ENCODE assay signal across 9 cellular contexts in the genomic region with DNA sequence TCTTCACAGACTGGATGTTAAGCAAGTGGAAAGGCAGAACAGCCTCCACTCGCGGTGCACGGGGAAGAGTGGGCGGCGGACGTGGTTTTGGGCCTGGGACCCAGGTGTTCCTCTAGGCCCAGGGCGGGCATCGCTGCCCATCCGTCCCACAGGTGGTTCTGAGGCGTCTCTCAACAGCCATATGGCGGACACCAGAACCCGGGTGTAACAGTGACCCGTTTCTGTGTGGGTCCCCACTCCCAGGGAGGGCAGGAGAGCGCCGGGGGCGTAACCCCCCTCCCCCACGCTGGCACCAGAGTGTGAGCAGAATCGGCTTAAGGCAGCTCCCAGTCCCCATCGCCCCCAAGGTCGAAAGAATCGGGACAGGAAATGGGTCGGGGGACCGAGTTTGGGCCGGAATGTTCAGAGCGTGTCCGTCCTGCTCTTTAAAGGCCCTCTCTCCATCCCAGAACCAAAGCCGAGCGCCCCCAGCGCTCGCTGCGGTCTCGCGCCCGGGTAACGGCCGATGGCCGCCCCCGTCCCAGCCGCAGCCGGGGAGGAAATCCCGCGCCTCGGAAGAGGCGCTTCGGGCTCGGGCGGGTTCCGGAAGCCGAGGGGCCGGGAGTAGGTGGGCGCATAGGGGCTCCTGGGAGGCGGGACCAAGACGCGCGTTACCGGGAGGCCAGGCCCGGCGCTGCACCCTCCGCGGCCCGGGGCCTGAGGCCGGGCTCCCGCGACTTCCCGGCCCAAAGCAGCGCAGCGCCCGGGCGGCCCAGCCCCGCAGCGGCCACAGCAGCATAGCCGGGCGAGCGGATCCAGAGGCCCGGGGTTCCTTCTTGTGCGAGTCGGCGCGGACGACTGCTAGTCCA. TPM values are rescaled to one million over a fixed set of nuclear protein-coding genes. Genes with fewer than 3 reads are reported as not detected.
DNase-seq lines count a peak whose midpoint lies in the region; FAIRE-seq lines count a peak whose summit lies in the region.
"Had no signal": no experiment of that assay in that cellular context is flagged by ENCODE, and none has a peak within 500 bp of the region (broad histone marks: within the 10 kb centered on the region; RNA-seq: fewer than 3 reads in every experiment).

TSS of gene TK2 (minus strand) at position 839 of the 848 bp plus-strand sequence. CDS start at position 778, 61 bp downstream.

- WGBS in small intestine, 3 donors, result 5 to 9% (median 5%) methylated on average over 50 to 80 of the region's 80 CpGs

- H3K27ac ChIP-seq in small intestine (ENCODE audit: low read depth in 1 of 2, low read length in 1 of 2), result peak within 1 kb of the TSS; percentile 93 to 99

- DNase-seq in DMS 273 (lab: John Stamatoyannopoulos, UW; ENCODE audit: unreplicated experiment) (peak; percentile 88), DMS 273 treated with DMSO at 0.1 percent for 48 hours (lab: John Stamatoyannopoulos, UW) (no peak), MG63 (peak; percentile 56), cerebellum (ENCODE audit: low spot score) (peak; percentile 73), islet precursor cell (peak; percentile 80), small intestine (no peak), SKM-1 treated with dmso at 0.1 percent for 144 hours (lab: John Stamatoyannopoulos, UW; ENCODE audit: unreplicated experiment) (no peak)
- DNase-seq in activated CD4-positive, alpha-beta T cell treated with anti-CD3 and anti-CD28 coated beads for 24 hours (ENCODE audit: low read depth in 2 of 2), result peak; percentile 50 to 66

- H3K4me1 ChIP-seq in small intestine (ENCODE audit: control insufficient read depth in 2 of 2, insufficient read depth in 1 of 2, low read depth in 1 of 2, low read length in 1 of 2), result peaks cover 2 to 18% of the 10 kb centered on the region in 2 donors

- FAIRE-seq in small intestine (lab: Jason Lieb, UNC), result no peak
- FAIRE-seq: A204.1 had no signal

- H3K4me3 ChIP-seq in MG63 (peak within 1 kb of the TSS; percentile 59), small intestine (ENCODE audit: low read depth in 1 of 2, low read length in 2 of 2) (peak within 1 kb of the TSS; percentile 83 to 85)

- H3K27me3 ChIP-seq in MG63, result no peaks in the 10 kb centered on the region
- H3K27me3 ChIP-seq in small intestine (ENCODE audit: control insufficient read depth in 2 of 2, insufficient read depth in 2 of 2, low read length in 2 of 2), result no peaks in the 10 kb centered on the region

- H3K9me3 ChIP-seq in MG63 (no peaks in the 10 kb centered on the region), small intestine (ENCODE audit: control insufficient read depth, low read depth) (no peaks in the 10 kb centered on the region)

- H3K36me3 ChIP-seq in MG63, result no peaks in the 10 kb centered on the region; the same call in 1 of the 2 replicates
- no peaks in the 10 kb centered on the region for H3K36me3 ChIP-seq in small intestine (ENCODE audit: control insufficient read depth in 2 of 2, insufficient read depth in 2 of 2, low read length in 2 of 2)

RNA-seq across cellular contexts. Expression of gene TK2, which starts in this region (rescaled TPM):
- 19.6 and 20.4 TPM in 2 replicates for total RNA-seq in MG63 (2014; rRNA removed; shearing (Covaris generic); ENCODE audit: low replicate concordance)
- total RNA-seq in cerebellum, result 26.6 TPM
- 10 to 100 TPM in 2 of 3 donors, 1 to 10 TPM in 1; 9.2 to 14.1 (median 11.2) TPM for polyA plus RNA-seq in small intestine

Comparison
In these comparisons a context has a peak if more than half of its experiments do, and no peak if none do; other contexts are left out.
1. DNase-seq: peak in DMS 273 (single experiment), MG63 (single experiment), activated CD4-positive, alpha-beta T cell treated with anti-CD3 and anti-CD28 coated beads for 24 hours (2 of 2), cerebellum (single experiment) and islet precursor cell (single experiment); none in DMS 273 treated with DMSO at 0.1 percent for 48 hours (single experiment), small intestine (single experiment) and SKM-1 treated with dmso at 0.1 percent for 144 hours (single experiment).